ENCODE assay signal across 8 cellular contexts in genomic region chr5:1666812-1667588, GRCh38.
DNase-seq lines count a peak whose midpoint lies in the region; ATAC-seq and TF ChIP-seq lines count a peak whose summit lies in the region.

No MANE protein-coding gene starts in this region.

- intact Hi-C loops in Panc1 (cut with micrococcal nuclease; ENCODE audit: unreplicated experiment), result no loop called here

- in situ Hi-C loops in Panc1 (cut with HindIII; ENCODE audit: low pct_unique_long_range_greater_than_20kb, low sequenced_read_pairs) (no loop called here), brain microvascular endothelial cell (cut with HindIII; ENCODE audit: low pct_ligation_motif_present, low sequenced_read_pairs) (no loop called here)

- no peak for TF ChIP-seq EP300 in tibial nerve (IDR thresholded peaks at IDR 0.05)

- no peak for TF ChIP-seq POLR2A in tibial nerve (IDR thresholded peaks at IDR 0.05)

- BruUV-seq in Panc1 (replicated peaks; lab: Mats Ljungman, UMichigan), result no TSS peak

- POLR2A ChIA-PET in Panc1 (lab: Charles Lee), result no interaction called here

- CTCF ChIA-PET in Panc1 (lab: Charles Lee), result no interaction called here

- H3K27ac ChIP-seq in Panc1 (ENCODE audit: low read length) (no peak overlapping the region), brain microvascular endothelial cell (no peak overlapping the region), tibial nerve (no peak overlapping the region)

- ATAC-seq in Panc1, result peak; percentile 37

- H3K4me3 ChIP-seq in Panc1 (ENCODE audit: low read depth in 2 of 2, low read length in 2 of 2) (peak overlapping the region in 1 of 2 experiments; percentile 18; a peak in 2 of 4 replicates), brain microvascular endothelial cell (ENCODE audit: low read depth, low read length) (no peak overlapping the region), tibial nerve (peak overlapping the region in 2 of 4 donors; percentile 12 to 40)

- 5 to 19% methylated on average over 9 to 51 of the region's 62 CpGs for WGBS in tibial nerve, 2 donors

- TF ChIP-seq CTCF in Panc1 (IDR thresholded peaks at IDR 0.05) (no peak; the same call in 1 of the 2 replicates), brain microvascular endothelial cell (IDR thresholded peaks at IDR 0.05; ENCODE audit: low read depth, low read length, missing control alignments) (peak; percentile 36), tibial nerve (IDR thresholded peaks at IDR 0.05) (peak in 3 of 5 experiments; percentile 7 to 45 (median 23))

- H3K36me3 ChIP-seq in Panc1 (ENCODE audit: control insufficient read depth, insufficient read depth, low read length) (peaks cover 3% of the 10 kb centered on the region; the same call in 1 of the 2 replicates), brain microvascular endothelial cell (replicated peaks) (no peaks in the 10 kb centered on the region), tibial nerve (no peaks in the 10 kb centered on the region)

- H3K27me3 ChIP-seq in Panc1 (ENCODE audit: control insufficient read depth, insufficient read depth, low read length) (peaks cover 9% of the 10 kb centered on the region; the same call in 1 of the 2 replicates), brain microvascular endothelial cell (replicated peaks) (peaks cover 30% of the 10 kb centered on the region), tibial nerve (peaks cover 0 to 58% of the 10 kb centered on the region in 2 donors)

- H3K9me3 ChIP-seq in Panc1 (ENCODE audit: control insufficient read depth, insufficient read depth, low read depth, low read length), result no peaks in the 10 kb centered on the region
- H3K9me3 ChIP-seq in tibial nerve, result peaks cover 0 to 16% (median 0%) of the 10 kb centered on the region in 4 donors

- DNase-seq in stimulated activated CD4-positive, alpha-beta T cell treated with anti-CD3 and anti-CD28 coated beads, Interleukin-12 subunit alpha, Interleukin-12 subunit beta, amount 100 ng/mL, for 4 hours, result peak; percentile 41
- no peak for DNase-seq in stimulated activated CD4-positive, alpha-beta T cell treated with anti-CD3 and anti-CD28 coated beads, Interleukin-1b, Interleukin-23, amount 100 ng/mL, for 48 hours
- DNase-seq in Panc1 (ENCODE audit: low read depth, low spot score), result no peak
- no peak for DNase-seq in brain microvascular endothelial cell
- DNase-seq in kidney tubule cell (ENCODE audit: low spot score), result peak; percentile 14
- DNase-seq in tibial nerve (ENCODE audit: low spot score in 2 of 2), result no peak
- no peak for DNase-seq in NCI-H510A (lab: John Stamatoyannopoulos, UW)
- no peak for DNase-seq in GF-D8 (lab: John Stamatoyannopoulos, UW)

- H3K4me1 ChIP-seq in Panc1 (ENCODE audit: control insufficient read depth, insufficient read depth, low read length) (peaks cover 4% of the 10 kb centered on the region), tibial nerve (peaks cover 0 to 18% (median 10%) of the 10 kb centered on the region in 4 donors)

Comparison
In these comparisons a context has a peak if more than half of its experiments do, and no peak if none do; other contexts are left out.
1. DNase-seq: peak in stimulated activated CD4-positive, alpha-beta T cell treated with anti-CD3 and anti-CD28 coated beads, Interleukin-12 subunit alpha, Interleukin-12 subunit beta, amount 100 ng/mL, for 4 hours (single experiment) and kidney tubule cell (single experiment); none in stimulated activated CD4-positive, alpha-beta T cell treated with anti-CD3 and anti-CD28 coated beads, Interleukin-1b, Interleukin-23, amount 100 ng/mL, for 48 hours (single experiment), Panc1 (single experiment), brain microvascular endothelial cell (single experiment), tibial nerve (0 of 2), NCI-H510A (single experiment) and GF-D8 (single experiment).